36 cellular contexts compared by ENCODE assay signal in the genomic region with DNA sequence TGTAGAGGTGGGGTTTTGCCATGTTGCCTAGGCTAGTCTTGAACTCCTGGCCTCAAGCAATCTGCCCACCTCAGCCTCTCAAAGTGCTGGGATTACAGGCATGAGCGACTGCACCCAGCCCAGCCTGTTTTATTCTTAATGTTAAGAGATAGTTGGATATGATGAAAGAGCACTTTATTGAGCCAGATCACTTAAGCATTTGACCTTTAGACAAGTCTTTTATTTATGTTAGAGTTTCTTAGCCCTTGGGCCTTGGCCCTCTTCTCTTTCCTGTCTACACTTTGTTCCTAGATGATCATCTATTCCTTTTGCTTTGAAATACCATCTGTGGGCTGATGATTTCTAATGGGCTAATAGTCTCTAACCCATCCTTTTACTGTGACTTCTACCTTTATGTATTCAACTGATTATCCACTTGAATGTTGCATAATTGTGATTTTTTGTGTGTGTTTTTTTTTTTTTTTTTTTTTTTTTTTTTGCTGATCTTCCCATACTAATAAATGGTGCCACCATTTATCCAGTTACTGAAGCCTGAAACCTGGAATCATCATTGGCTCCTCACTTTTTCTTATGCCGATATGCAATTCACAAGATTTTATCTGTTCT.
"Had no signal": no experiment of that assay in that cellular context is flagged by ENCODE, and none has a peak within 500 bp of the region (broad histone marks: within the 10 kb centered on the region; RNA-seq: fewer than 3 reads in every experiment).

No MANE protein-coding gene starts in this region.

- H3K27me3 Mint-ChIP-seq: activated CD4-positive, alpha-beta memory T cell treated with anti-CD3 and anti-CD28 coated beads for 36 hours; activated CD4-positive, alpha-beta T cell treated with anti-CD3 and anti-CD28 coated beads, Interleukin-2, amount 10 ng/mL, durations not matched to agents 24 days and 14 days; activated naive CD8-positive, alpha-beta T cell treated with anti-CD3 and anti-CD28 coated beads for 36 hours; brain; stimulated activated naive B cell treated with anti-CD40 and anti-IgM and Interleukin-4, amounts not matched to agents 10 μg/mL and 1 μg/mL and 100 μg/mL, for 72 hours had no signal

- H3K36me3 ChIP-seq: adrenal gland, ascending aorta, cardiac muscle cell, colonic mucosa, left lung, lower lobe of right lung, neural progenitor cell, right atrium auricular region, suprapubic skin, tibial nerve, WERI-Rb-1 had no signal

- H3K9me3 ChIP-seq: adrenal gland, ascending aorta, colonic mucosa, left lung, lower lobe of right lung, right atrium auricular region, suprapubic skin, tibial nerve had no signal

- H3K4me2 ChIP-seq: neural progenitor cell had no signal

- H3K4me1 Mint-ChIP-seq: neural progenitor cell had no signal

- FAIRE-seq: frontal cortex, islet of Langerhans, TTC549 had no signal

- H3K27ac ChIP-seq: adrenal gland, ascending aorta, cardiac muscle cell, colonic mucosa, dorsolateral prefrontal cortex, left lung, lower lobe of right lung, neural progenitor cell, parathyroid adenoma, right atrium auricular region, suprapubic skin, tibial nerve, WERI-Rb-1 had no signal

- H3K4me3 ChIP-seq: adrenal gland, ascending aorta, cardiac muscle cell, colonic mucosa, dorsolateral prefrontal cortex, left lung, lower lobe of right lung, neural progenitor cell, right atrium auricular region, suprapubic skin, tibial nerve had no signal

- H3K9me3 Mint-ChIP-seq: activated CD4-positive, alpha-beta memory T cell treated with anti-CD3 and anti-CD28 coated beads for 36 hours; activated CD4-positive, alpha-beta T cell treated with anti-CD3 and anti-CD28 coated beads, Interleukin-2, amount 10 ng/mL, durations not matched to agents 24 days and 14 days; activated naive CD4-positive, alpha-beta T cell treated with anti-CD3 and anti-CD28 coated beads for 36 hours; activated naive CD8-positive, alpha-beta T cell treated with anti-CD3 and anti-CD28 coated beads for 36 hours; activated T-helper 1 cell treated with anti-CD3 and anti-CD28 coated beads, Interleukin-12 subunit alpha, Interleukin-12 subunit beta, Interleukin-2, Interleukin-4 antibody, amounts not matched to agents 30 ng/mL and 10 ng/mL and 1 ng/mL, durations not matched to agents 14 hours and 24 hours and 36 hours; brain; natural killer cell; neural progenitor cell; stimulated activated naive B cell treated with anti-CD40 and anti-IgM and Interleukin-4, amounts not matched to agents 10 μg/mL and 1 μg/mL and 100 μg/mL, for 72 hours had no signal

- DNase-seq: activated CD4-positive, alpha-beta memory T cell treated with anti-CD3 and anti-CD28 coated beads for 36 hours; activated CD4-positive, alpha-beta T cell treated with anti-CD3 and anti-CD28 coated beads, Interleukin-2, amount 10 ng/mL, durations not matched to agents 24 days and 14 days; activated CD4-positive, CD25-positive, alpha-beta regulatory T cell treated with anti-CD3 and anti-CD28 coated beads, Interleukin-2, amount 50 U/mL, for 72 hours; activated CD8-positive, alpha-beta memory T cell treated with anti-CD3 and anti-CD28 coated beads, Interleukin-2, amount 50 U/mL, for 4 hours; activated effector memory CD4-positive, alpha-beta T cell treated with anti-CD3 and anti-CD28 coated beads, Interleukin-2, amount 50 U/mL, for 16 hours; activated naive CD4-positive, alpha-beta T cell treated with anti-CD3 and anti-CD28 coated beads for 36 hours; activated naive CD8-positive, alpha-beta T cell treated with anti-CD3 and anti-CD28 coated beads for 36 hours; activated T-cell treated with anti-CD3 and anti-CD28 coated beads, Interleukin-2, amount 50 U/mL, for 1 hour; adrenal gland; cerebellar nuclear complex; colonic mucosa; dorsolateral prefrontal cortex; effector memory CD4-positive, alpha-beta T cell; erythroblast; left lung; lower lobe of right lung; mesendoderm; natural killer cell; occipital lobe; stimulated activated CD4-positive, alpha-beta T cell treated with anti-CD3 and anti-CD28 coated beads, Interleukin-15, amount 100 ng/mL, for 24 hours; stimulated activated CD4-positive, alpha-beta T cell treated with anti-CD3 and anti-CD28 coated beads, Interleukin-2, amount 100 ng/mL, for 24 hours; stimulated activated naive B cell treated with anti-CD40 and anti-IgM and Interleukin-4, amounts not matched to agents 10 μg/mL and 1 μg/mL and 100 μg/mL, for 72 hours; T-helper 9 cell; WERI-Rb-1 had no signal

- H3K27ac Mint-ChIP-seq: activated CD4-positive, alpha-beta memory T cell treated with anti-CD3 and anti-CD28 coated beads for 36 hours; activated CD4-positive, alpha-beta T cell treated with anti-CD3 and anti-CD28 coated beads, Interleukin-2, amount 10 ng/mL, durations not matched to agents 24 days and 14 days; activated naive CD4-positive, alpha-beta T cell treated with anti-CD3 and anti-CD28 coated beads for 36 hours; activated naive CD8-positive, alpha-beta T cell treated with anti-CD3 and anti-CD28 coated beads for 36 hours; activated T-helper 1 cell treated with anti-CD3 and anti-CD28 coated beads, Interleukin-12 subunit alpha, Interleukin-12 subunit beta, Interleukin-2, Interleukin-4 antibody, amounts not matched to agents 30 ng/mL and 10 ng/mL and 1 ng/mL, durations not matched to agents 14 hours and 24 hours and 36 hours; brain; natural killer cell; neural progenitor cell; stimulated activated naive B cell treated with anti-CD40 and anti-IgM and Interleukin-4, amounts not matched to agents 10 μg/mL and 1 μg/mL and 100 μg/mL, for 72 hours had no signal

- H2AFZ ChIP-seq: neural progenitor cell, parathyroid adenoma had no signal

- H3K27me3 ChIP-seq: adrenal gland, ascending aorta, cardiac muscle cell, colonic mucosa, dorsolateral prefrontal cortex, left lung, neural progenitor cell, right atrium auricular region, suprapubic skin, tibial nerve had no signal

- H3K4me1 ChIP-seq: ascending aorta, colonic mucosa had no signal

- H3K36me3 Mint-ChIP-seq: activated CD4-positive, alpha-beta memory T cell treated with anti-CD3 and anti-CD28 coated beads for 36 hours; natural killer cell had no signal

- H3K4me3 Mint-ChIP-seq: activated CD4-positive, alpha-beta memory T cell treated with anti-CD3 and anti-CD28 coated beads for 36 hours; activated CD4-positive, alpha-beta T cell treated with anti-CD3 and anti-CD28 coated beads, Interleukin-2, amount 10 ng/mL, durations not matched to agents 24 days and 14 days; activated naive CD4-positive, alpha-beta T cell treated with anti-CD3 and anti-CD28 coated beads for 36 hours; activated naive CD8-positive, alpha-beta T cell treated with anti-CD3 and anti-CD28 coated beads for 36 hours; activated T-helper 1 cell treated with anti-CD3 and anti-CD28 coated beads, Interleukin-12 subunit alpha, Interleukin-12 subunit beta, Interleukin-2, Interleukin-4 antibody, amounts not matched to agents 30 ng/mL and 10 ng/mL and 1 ng/mL, durations not matched to agents 14 hours and 24 hours and 36 hours; brain; natural killer cell; neural progenitor cell; stimulated activated naive B cell treated with anti-CD40 and anti-IgM and Interleukin-4, amounts not matched to agents 10 μg/mL and 1 μg/mL and 100 μg/mL, for 72 hours had no signal
